28 cellular contexts compared by ENCODE assay signal in the genomic region with DNA sequence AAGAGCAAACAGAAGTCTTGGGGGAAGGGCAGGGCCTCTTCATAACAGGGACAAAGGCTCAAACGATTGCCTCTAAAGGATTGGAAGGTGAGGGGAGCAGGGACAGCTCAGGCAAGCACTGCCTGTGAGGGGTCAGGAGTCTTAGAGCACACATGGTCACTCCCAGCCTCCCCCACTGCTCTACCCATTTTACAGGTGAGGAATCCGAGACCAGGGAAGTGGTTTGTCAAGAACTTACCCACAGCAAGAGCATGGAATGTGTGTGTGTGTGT. TPM values are rescaled to one million over a fixed set of nuclear protein-coding genes. Genes with fewer than 3 reads are reported as not detected.
"Had no signal": no experiment of that assay in that cellular context is flagged by ENCODE, and none has a peak within 500 bp of the region (broad histone marks: within the 10 kb centered on the region; RNA-seq: fewer than 3 reads in every experiment).

No MANE protein-coding gene starts in this region.

- H3K36me3 ChIP-seq: breast epithelium, esophagus muscularis mucosa, heart right ventricle, thoracic aorta had no signal

- H3K36me3 Mint-ChIP-seq: activated naive CD4-positive, alpha-beta T cell treated with anti-CD3 and anti-CD28 coated beads, Interleukin-2, amount 50 U/mL, for 24 hours; naive thymus-derived CD8-positive, alpha-beta T cell; stimulated activated effector memory CD8-positive, alpha-beta T cell treated with anti-CD3 and anti-CD28 coated beads, Interleukin-12 subunit alpha, Interleukin-12 subunit beta, amount 100 ng/mL, for 72 hours; WTC11 had no signal

- H3K9me3 Mint-ChIP-seq: activated naive CD4-positive, alpha-beta T cell treated with anti-CD3 and anti-CD28 coated beads, Interleukin-2, amount 50 U/mL, for 24 hours; activated naive CD8-positive, alpha-beta T cell treated with anti-CD3 and anti-CD28 coated beads, Interleukin-2, amount 50 U/mL, for 24 hours; activated T-cell treated with anti-CD3 and anti-CD28 coated beads, Interleukin-2, amount 50 U/mL, for 24 hours; stimulated activated naive CD8-positive, alpha-beta T cell treated with anti-CD3 and anti-CD28 coated beads, Interleukin-15, Interleukin-2, amounts not matched to agents 100 ng/mL and 50 ng/mL, for 24 hours; WTC11 had no signal

- H3K4me3 ChIP-seq: breast epithelium, esophagus muscularis mucosa, heart right ventricle, thoracic aorta had no signal

- H3K4me3 Mint-ChIP-seq: activated CD8-positive, alpha-beta T cell treated with anti-CD3 and anti-CD28 coated beads, Interleukin-2, amount 10 ng/mL, durations not matched to agents 7 days and 5 days; activated naive CD4-positive, alpha-beta T cell treated with anti-CD3 and anti-CD28 coated beads, Interleukin-2, amount 50 U/mL, for 24 hours; activated naive CD8-positive, alpha-beta T cell treated with anti-CD3 and anti-CD28 coated beads, Interleukin-2, amount 50 U/mL, for 24 hours; activated T-cell treated with anti-CD3 and anti-CD28 coated beads, Interleukin-2, amount 50 U/mL, for 24 hours; naive thymus-derived CD8-positive, alpha-beta T cell; neural crest cell; stimulated activated effector memory CD8-positive, alpha-beta T cell treated with anti-CD3 and anti-CD28 coated beads, Interleukin-12 subunit alpha, Interleukin-12 subunit beta, amount 100 ng/mL, for 72 hours; stimulated activated naive CD8-positive, alpha-beta T cell treated with anti-CD3 and anti-CD28 coated beads, Interleukin-15, Interleukin-2, amounts not matched to agents 100 ng/mL and 50 ng/mL, for 24 hours; T-helper 17 cell; WTC11 had no signal

- DNase-seq: activated CD8-positive, alpha-beta T cell treated with anti-CD3 and anti-CD28 coated beads, Interleukin-2, amount 10 ng/mL, durations not matched to agents 7 days and 5 days; activated naive CD8-positive, alpha-beta T cell treated with anti-CD3 and anti-CD28 coated beads, Interleukin-2, amount 50 U/mL, for 24 hours; central memory CD4-positive, alpha-beta T cell; dermis blood vessel endothelial cell; effector CD4-positive, alpha-beta T cell; foreskin keratinocyte; heart right ventricle; right cardiac atrium; stimulated activated CD4-positive, alpha-beta T cell treated with anti-CD3 and anti-CD28 coated beads, Interleukin-12 subunit alpha, Interleukin-12 subunit beta, amount 100 ng/mL, for 4 hours; stimulated activated CD4-positive, alpha-beta T cell treated with anti-CD3 and anti-CD28 coated beads, Interleukin-4, amount 100 ng/mL, for 24 hours; SW 1271; T-helper 17 cell; T1000; trophoblast cell had no signal

- H3K9me3 ChIP-seq: breast epithelium, thoracic aorta had no signal

- H3K27me3 Mint-ChIP-seq: activated naive CD4-positive, alpha-beta T cell treated with anti-CD3 and anti-CD28 coated beads, Interleukin-2, amount 50 U/mL, for 24 hours had no signal

- H3K27ac ChIP-seq: breast epithelium, esophagus muscularis mucosa, foreskin keratinocyte, heart right ventricle, thoracic aorta had no signal

- H3K4me1 ChIP-seq: breast epithelium, foreskin keratinocyte had no signal

- H3K27ac Mint-ChIP-seq: activated CD8-positive, alpha-beta T cell treated with anti-CD3 and anti-CD28 coated beads, Interleukin-2, amount 10 ng/mL, durations not matched to agents 7 days and 5 days; activated naive CD4-positive, alpha-beta T cell treated with anti-CD3 and anti-CD28 coated beads, Interleukin-2, amount 50 U/mL, for 24 hours; activated naive CD8-positive, alpha-beta T cell treated with anti-CD3 and anti-CD28 coated beads, Interleukin-2, amount 50 U/mL, for 24 hours; activated T-cell treated with anti-CD3 and anti-CD28 coated beads, Interleukin-2, amount 50 U/mL, for 24 hours; stimulated activated effector memory CD8-positive, alpha-beta T cell treated with anti-CD3 and anti-CD28 coated beads, Interleukin-12 subunit alpha, Interleukin-12 subunit beta, amount 100 ng/mL, for 72 hours; stimulated activated naive CD8-positive, alpha-beta T cell treated with anti-CD3 and anti-CD28 coated beads, Interleukin-15, Interleukin-2, amounts not matched to agents 100 ng/mL and 50 ng/mL, for 24 hours; T-helper 17 cell; WTC11 had no signal

RNA-seq across cellular contexts. Expression of a gene that starts 24.4 kb away (rescaled TPM):
- total RNA-seq: activated CD8-positive, alpha-beta T cell treated with anti-CD3 and anti-CD28 coated beads, Interleukin-2, amount 10 ng/mL, durations not matched to agents 7 days and 5 days; breast epithelium; dermis blood vessel endothelial cell; esophagus muscularis mucosa; foreskin keratinocyte; heart right ventricle; kidney epithelial cell; lower leg skin; naive thymus-derived CD8-positive, alpha-beta T cell; neural crest cell; omental fat pad; right cardiac atrium; skeletal muscle tissue; T-helper 17 cell; thoracic aorta; WTC11 had no signal
- polyA plus RNA-seq: foreskin keratinocyte; heart right ventricle; naive thymus-derived CD8-positive, alpha-beta T cell; right cardiac atrium had no signal
